In the genomic region with DNA sequence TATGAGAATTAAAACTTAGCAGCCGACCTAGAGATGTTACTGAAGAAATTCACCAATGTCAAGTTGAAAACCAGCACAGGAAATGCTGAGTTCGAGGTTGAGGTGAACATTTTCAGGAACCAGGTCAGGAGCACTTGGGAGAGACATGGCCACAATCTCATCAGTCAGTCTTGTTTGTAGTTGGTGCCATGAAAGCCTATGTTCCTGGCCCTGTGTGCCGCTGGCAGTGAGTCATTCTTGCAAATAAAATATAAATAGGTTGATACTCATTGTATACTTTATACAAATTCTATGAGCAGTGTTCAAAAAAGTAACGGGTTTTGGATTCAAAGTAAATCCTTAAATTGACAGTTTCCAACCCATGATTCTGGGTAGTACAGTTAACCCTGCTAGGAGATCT, we compare ENCODE assay signal across 10 cellular contexts. TPM values are rescaled to one million over a fixed set of nuclear protein-coding genes. Genes with fewer than 3 reads are reported as not detected.
DNase-seq lines count a peak whose midpoint lies in the region; ATAC-seq and TF ChIP-seq lines count a peak whose summit lies in the region.
"Had no signal": no experiment of that assay in that cellular context is flagged by ENCODE, and none has a peak within 500 bp of the region (broad histone marks: within the 10 kb centered on the region; RNA-seq: fewer than 3 reads in every experiment).

No MANE protein-coding gene starts in this region.

- ATAC-seq in natural killer cell treated with Interleukin-12 subunit alpha and Interleukin-12 subunit beta and Interleukin-15 and Interleukin-18, amount 100 ng/mL, for 72 hours = no peak
- no peak for ATAC-seq in aorta (ENCODE audit: low FRiP score)
- ATAC-seq: body of pancreas had no signal

- H3K36me3 Mint-ChIP-seq in Caco-2 (ENCODE audit: insufficient read depth, unreplicated experiment) = no peaks in the 10 kb centered on the region
- H3K36me3 Mint-ChIP-seq in natural killer cell treated with Interleukin-12 subunit alpha and Interleukin-12 subunit beta and Interleukin-15 and Interleukin-18, amount 100 ng/mL, for 72 hours = no peaks in the 10 kb centered on the region

- H4K20me1 ChIP-seq in Karpas-422 (ENCODE audit: insufficient read depth, low read depth, low read length) = no peaks in the 10 kb centered on the region

- intact Hi-C loops in Caco-2 (cut with micrococcal nuclease; ENCODE audit: unreplicated experiment) (loop anchor here (10.0 kb wide), 1 partner anchor 221 kb away; no protein-coding TSS in a partner anchor), breast epithelium (cut with DNase I; ENCODE audit: low total_unique reads) (no loop called here), aorta (cut with DNase I) (loop anchor here in 1 of 2 donors (10.0 kb wide), 1 partner anchor 251 kb away; a partner anchor contains a TSS)

- H3K27me3 Mint-ChIP-seq in Caco-2 (ENCODE audit: insufficient read depth, unreplicated experiment) = no peaks in the 10 kb centered on the region
- no peaks in the 10 kb centered on the region for H3K27me3 Mint-ChIP-seq in natural killer cell treated with Interleukin-12 subunit alpha and Interleukin-12 subunit beta and Interleukin-15 and Interleukin-18, amount 100 ng/mL, for 72 hours

- no peaks in the 10 kb centered on the region for H3K9me2 ChIP-seq in Karpas-422 (replicated peaks; ENCODE audit: insufficient read depth, low read length)

- H3K9ac ChIP-seq in Karpas-422 (ENCODE audit: low read length) = peak overlapping the region; percentile 77

- H3K27ac ChIP-seq in Karpas-422 (ENCODE audit: low read length) (no peak overlapping the region), breast epithelium (peak overlapping the region; percentile 79 to 94), aorta (ENCODE audit: low read depth in 1 of 2, low read length in 2 of 2) (no peak overlapping the region)

- peak overlapping the region; percentile 85 for H3K4me2 ChIP-seq in Karpas-422 (ENCODE audit: low read depth, low read length, poor library complexity, severe bottlenecking)

- BruUV-seq in Caco-2 (replicated peaks; lab: Mats Ljungman, UMichigan) = no TSS peak

- CTCF ChIA-PET in Caco-2 (lab: Charles Lee) = no interaction called here

- H3K9me3 ChIP-seq in Caco-2 (no peaks in the 10 kb centered on the region), Karpas-422 (ENCODE audit: low read length) (no peaks in the 10 kb centered on the region), breast epithelium (no peaks in the 10 kb centered on the region), aorta (ENCODE audit: control insufficient read depth, low read length) (no peaks in the 10 kb centered on the region)
- H3K9me3 ChIP-seq: body of pancreas, suprapubic skin had no signal

- POLR2A ChIA-PET in Caco-2 (lab: Charles Lee) = no interaction called here

- H3K27ac Mint-ChIP-seq in Caco-2 (ENCODE audit: unreplicated experiment) = peak overlapping the region; percentile 21
- H3K27ac Mint-ChIP-seq in natural killer cell treated with Interleukin-12 subunit alpha and Interleukin-12 subunit beta and Interleukin-15 and Interleukin-18, amount 100 ng/mL, for 72 hours = peak overlapping the region; percentile 58 to 79

- peaks cover 8% of the 10 kb centered on the region for H3K79me2 ChIP-seq in Karpas-422 (ENCODE audit: low read length)

- no peaks in the 10 kb centered on the region for H3K9me3 Mint-ChIP-seq in Caco-2 (ENCODE audit: unreplicated experiment)
- H3K9me3 Mint-ChIP-seq in natural killer cell treated with Interleukin-12 subunit alpha and Interleukin-12 subunit beta and Interleukin-15 and Interleukin-18, amount 100 ng/mL, for 72 hours = no peaks in the 10 kb centered on the region

- 40 to 45% methylated on average over 4 of the region's 4 CpGs for WGBS in aorta, 2 donors

- peak overlapping the region; percentile 92 for H3K4me3 ChIP-seq in Caco-2 (ENCODE audit: low read depth, low read length)
- peak overlapping the region; percentile 77 for H3K4me3 ChIP-seq in Karpas-422 (ENCODE audit: low read length)
- H3K4me3 ChIP-seq in breast epithelium = no peak overlapping the region
- H3K4me3 ChIP-seq in aorta (ENCODE audit: low read length in 2 of 2) = no peak overlapping the region
- H3K4me3 ChIP-seq: body of pancreas had no signal

- H3K4me3 Mint-ChIP-seq in Caco-2 (ENCODE audit: unreplicated experiment) = peak overlapping the region; percentile 72
- peak overlapping the region; percentile 88 for H3K4me3 Mint-ChIP-seq in natural killer cell treated with Interleukin-12 subunit alpha and Interleukin-12 subunit beta and Interleukin-15 and Interleukin-18, amount 100 ng/mL, for 72 hours

- H3K4me1 ChIP-seq in Caco-2 (peaks cover 32% of the 10 kb centered on the region), Karpas-422 (ENCODE audit: low read length) (peaks cover 16% of the 10 kb centered on the region), breast epithelium (peaks cover 0 to 6% of the 10 kb centered on the region in 2 donors), aorta (ENCODE audit: control insufficient read depth in 1 of 2, insufficient read depth in 2 of 2, low read length in 2 of 2) (no peaks in the 10 kb centered on the region)

- DNase-seq in Caco-2 (no peak), Karpas-422 (peak; percentile 42), breast epithelium (ENCODE audit: low spot score in 2 of 2) (no peak), NCI-H2107 treated with DMSO at 0.1 percent for 48 hours (lab: John Stamatoyannopoulos, UW; ENCODE audit: unreplicated experiment) (no peak), globus pallidus (ENCODE audit: low spot score) (no peak), aorta (no peak), GOT3 (lab: John Stamatoyannopoulos, UW) (no peak)
- no peak for DNase-seq in natural killer cell treated with Interleukin-12 subunit alpha and Interleukin-12 subunit beta and Interleukin-15 and Interleukin-18, amount 100 ng/mL, for 72 hours (ENCODE audit: low spot score)

- peaks cover 24% of the 10 kb centered on the region for H3K4me1 Mint-ChIP-seq in Caco-2 (ENCODE audit: low read depth, unreplicated experiment)
- H3K4me1 Mint-ChIP-seq in natural killer cell treated with Interleukin-12 subunit alpha and Interleukin-12 subunit beta and Interleukin-15 and Interleukin-18, amount 100 ng/mL, for 72 hours (ENCODE audit: low read depth in 2 of 2) = peaks cover 28 to 41% of the 10 kb centered on the region in 2 donors

- H3K27me3 ChIP-seq in Caco-2 (replicated peaks; ENCODE audit: control insufficient read depth, insufficient read depth, low read length) (no peaks in the 10 kb centered on the region), Karpas-422 (ENCODE audit: low read length) (no peaks in the 10 kb centered on the region), breast epithelium (no peaks in the 10 kb centered on the region), aorta (ENCODE audit: control insufficient read depth in 1 of 2, insufficient read depth in 2 of 2, low read length in 1 of 2) (no peaks in the 10 kb centered on the region)
- H3K27me3 ChIP-seq: body of pancreas, suprapubic skin had no signal

- H3K36me3 ChIP-seq in Caco-2 (ENCODE audit: control insufficient read depth, insufficient read depth, low read length) (no peaks in the 10 kb centered on the region), Karpas-422 (ENCODE audit: insufficient read depth, low read length) (no peaks in the 10 kb centered on the region), breast epithelium (no peaks in the 10 kb centered on the region), aorta (ENCODE audit: control insufficient read depth in 1 of 2, insufficient read depth in 2 of 2, low read length in 1 of 2) (no peaks in the 10 kb centered on the region)
- H3K36me3 ChIP-seq: suprapubic skin had no signal

- TF ChIP-seq POLR2A in breast epithelium (IDR thresholded peaks at IDR 0.05) = no peak

- TF ChIP-seq CTCF in Caco-2 (IDR thresholded peaks at IDR 0.05; ENCODE audit: insufficient read depth in 1 of 2, low read depth in 1 of 2, low read length in 1 of 2, severe bottlenecking in 1 of 2, unreplicated experiment in 1 of 2) = no peak
- no peak for TF ChIP-seq CTCF in breast epithelium (IDR thresholded peaks at IDR 0.05)

- H2AFZ ChIP-seq in Karpas-422 (ENCODE audit: low read length) = no peak overlapping the region

RNA-seq across cellular contexts. Expression of a gene that starts 1.5 kb away (rescaled TPM):
- total RNA-seq in Caco-2 (2022) = 1.3 and 2.1 TPM in 2 replicates
- 0.07 and 0.79 TPM in 2 replicates for total RNA-seq in Karpas-422 (2014; rRNA removed; shearing (Covaris generic); ENCODE audit: low replicate concordance)
- 10 to 100 TPM in 2 of 3 donors, under 1 TPM in 1; 0.32 to 23.3 (median 16.2) TPM for total RNA-seq in breast epithelium
- total RNA-seq in natural killer cell treated with Interleukin-12 subunit alpha and Interleukin-12 subunit beta and Interleukin-15 and Interleukin-18, amount 100 ng/mL, for 72 hours = 1 to 10 TPM in 1 of 2 donors, under 1 TPM in 1; 0.31 to 1.5 TPM
- total RNA-seq in aorta = 1 to 10 TPM; 1.2 TPM
- polyA plus RNA-seq in aorta = 1 to 10 TPM in 1 of 2 donors, not detected in 1; 1.2 TPM

Comparison
In these comparisons a context has a peak if more than half of its experiments do, and no peak if none do; other contexts are left out.
1. H3K4me3 ChIP-seq: peak in Caco-2 (single experiment) and Karpas-422 (single experiment); none in breast epithelium (0 of 3) and aorta (0 of 2).
2. H3K27ac ChIP-seq: peak in breast epithelium (2 of 2); none in Karpas-422 (single experiment) and aorta (0 of 2).